Comparison of ENCODE assay signal across 19 cellular contexts in genomic region chr22:22827187-22827948, GRCh38.
DNase-seq lines count a peak whose midpoint lies in the region; ATAC-seq, FAIRE-seq and TF ChIP-seq lines count a peak whose summit lies in the region.
"Had no signal": no experiment of that assay in that cellular context is flagged by ENCODE, and none has a peak within 500 bp of the region (broad histone marks: within the 10 kb centered on the region; RNA-seq: fewer than 3 reads in every experiment).

No MANE protein-coding gene starts in this region.

- no peaks in the 10 kb centered on the region for H3K4me1 ChIP-seq in HUES48 (ENCODE audit: control insufficient read depth, insufficient read depth, low read length)
- peaks cover 60% of the 10 kb centered on the region for H3K4me1 ChIP-seq in OCI-LY1 (ENCODE audit: insufficient read depth, low read length, severe bottlenecking)
- H3K4me1 ChIP-seq in parathyroid adenoma: peaks cover 4% of the 10 kb centered on the region
- no peaks in the 10 kb centered on the region for H3K4me1 ChIP-seq in HAP-1
- H3K4me1 ChIP-seq: BE2C had no signal

- no peak for ATAC-seq in HG03520 (IDR thresholded peaks at IDR 0.05; ENCODE audit: unreplicated experiment)
- ATAC-seq: GM23338, HCT116 had no signal

- TF ChIP-seq CTCF in OCI-LY1 (IDR thresholded peaks at IDR 0.05; ENCODE audit: low read length): no peak
- no peak for TF ChIP-seq CTCF in parathyroid adenoma (IDR thresholded peaks at IDR 0.05)
- TF ChIP-seq CTCF in D721Med (IDR thresholded peaks at IDR 0.05; ENCODE audit: insufficient read depth, missing control alignments): no peak

- no peak for FAIRE-seq in D721Med (lab: Jason Lieb, UNC)
- FAIRE-seq: A204.1, H54 had no signal

- no peak overlapping the region for H3K4me3 Mint-ChIP-seq in T-helper 2 cell treated with Interferon-gamma antibody and Interleukin-4, amounts not matched to agents 5 μg/mL and 100 μg/mL, for 36 hours
- H3K4me3 Mint-ChIP-seq: CD14-positive monocyte; CD4-positive, alpha-beta memory T cell; GM23338; HFFc6 had no signal

- H3K9me2 ChIP-seq in OCI-LY1 (ENCODE audit: low read depth, low read length): no peaks in the 10 kb centered on the region

- H3F3A ChIP-seq in OCI-LY1 (ENCODE audit: insufficient read depth, low read length): no peaks in the 10 kb centered on the region

- no peak overlapping the region for H3K27ac Mint-ChIP-seq in T-helper 2 cell treated with Interferon-gamma antibody and Interleukin-4, amounts not matched to agents 5 μg/mL and 100 μg/mL, for 36 hours
- H3K27ac Mint-ChIP-seq: CD14-positive monocyte, GM23338, HFFc6 had no signal

- H3K9ac ChIP-seq in HUES48 (ENCODE audit: low read depth, low read length): no peak overlapping the region
- H3K9ac ChIP-seq in OCI-LY1 (ENCODE audit: low read length): no peak overlapping the region
- no peak overlapping the region for H3K9ac ChIP-seq in parathyroid adenoma

- H3K27ac ChIP-seq in HUES48 (ENCODE audit: low read depth, low read length) (peak overlapping the region; percentile 3), OCI-LY1 (ENCODE audit: low read depth, low read length, poor library complexity, severe bottlenecking) (peak overlapping the region; percentile 49), parathyroid adenoma (no peak overlapping the region)

- in situ Hi-C loops in HAP-1 (cut with MboI; ENCODE audit: low sequenced_read_pairs): no loop called here

- peaks cover 4% of the 10 kb centered on the region; the same call in 1 of the 2 replicates for H3K9me3 ChIP-seq in HUES48 (ENCODE audit: control insufficient read depth, insufficient read depth, low read length)
- H3K9me3 ChIP-seq in OCI-LY1 (ENCODE audit: low read length): no peaks in the 10 kb centered on the region
- no peaks in the 10 kb centered on the region for H3K9me3 ChIP-seq in parathyroid adenoma (ENCODE audit: control insufficient read depth, low read length)
- no peaks in the 10 kb centered on the region for H3K9me3 ChIP-seq in HAP-1
- H3K9me3 ChIP-seq: BE2C had no signal

- H3K36me3 ChIP-seq in HUES48 (ENCODE audit: control insufficient read depth, insufficient read depth, low read length): no peaks in the 10 kb centered on the region
- H3K36me3 ChIP-seq in OCI-LY1 (ENCODE audit: insufficient read depth, low read length): 0 out of 2 replicates have a peak, but pooled peaks cover 10% of the 10 kb centered on the region
- H3K36me3 ChIP-seq in parathyroid adenoma (ENCODE audit: control insufficient read depth, insufficient read depth, low read length): no peaks in the 10 kb centered on the region
- no peaks in the 10 kb centered on the region for H3K36me3 ChIP-seq in HAP-1 (replicated peaks)
- H3K36me3 ChIP-seq: BE2C had no signal

- H3K9me3 Mint-ChIP-seq in T-helper 2 cell treated with Interferon-gamma antibody and Interleukin-4, amounts not matched to agents 5 μg/mL and 100 μg/mL, for 36 hours: peaks cover 5% of the 10 kb centered on the region
- H3K9me3 Mint-ChIP-seq: HFFc6 had no signal

- no peak overlapping the region for H2AFZ ChIP-seq in OCI-LY1 (ENCODE audit: low read length)
- H2AFZ ChIP-seq in parathyroid adenoma: no peak overlapping the region
- H2AFZ ChIP-seq: GM23338 had no signal

- H3K27me3 ChIP-seq in HUES48 (ENCODE audit: control insufficient read depth, insufficient read depth, low read length) (peaks cover 43% of the 10 kb centered on the region), OCI-LY1 (ENCODE audit: insufficient read depth, low read length) (no peaks in the 10 kb centered on the region), parathyroid adenoma (ENCODE audit: control insufficient read depth, insufficient read depth, low read length) (no peaks in the 10 kb centered on the region), HAP-1 (ENCODE audit: low read depth) (peaks cover 13% of the 10 kb centered on the region)

- H3K36me3 Mint-ChIP-seq in T-helper 2 cell treated with Interferon-gamma antibody and Interleukin-4, amounts not matched to agents 5 μg/mL and 100 μg/mL, for 36 hours (ENCODE audit: low read depth): peaks cover 3% of the 10 kb centered on the region
- H3K36me3 Mint-ChIP-seq: CD14-positive monocyte had no signal

- no peaks in the 10 kb centered on the region for H4K20me1 ChIP-seq in OCI-LY1 (ENCODE audit: insufficient read depth, low read length)

- H3K4me2 ChIP-seq in OCI-LY1 (ENCODE audit: low read length): no peak overlapping the region
- H3K4me2 ChIP-seq in parathyroid adenoma (ENCODE audit: low read length): peak overlapping the region; percentile 35
- H3K4me2 ChIP-seq: GM23338 had no signal

- H3K4me3 ChIP-seq in HUES48 (ENCODE audit: low read depth, low read length) (no peak overlapping the region), OCI-LY1 (ENCODE audit: low read depth, low read length, poor library complexity, severe bottlenecking) (no peak overlapping the region), parathyroid adenoma (ENCODE audit: low read depth, low read length) (no peak overlapping the region), HAP-1 (no peak overlapping the region)
- H3K4me3 ChIP-seq: GM23338 had no signal

- DNase-seq in left kidney (ENCODE audit: low read depth, low spot score): peak; percentile 44
- no peak for DNase-seq in T-helper 2 cell treated with Interferon-gamma antibody and Interleukin-4, amounts not matched to agents 5 μg/mL and 100 μg/mL, for 36 hours (ENCODE audit: low spot score)
- no peak for DNase-seq in D721Med (ENCODE audit: insufficient read length, low spot score)
- DNase-seq in HAP-1 (ENCODE audit: low spot score in 2 of 2): no peak
- DNase-seq: ACHN; BE2C; CD4-positive, alpha-beta memory T cell; DMS79 treated with DMSO at 0.1 percent for 48 hours; GF-D8; HFFc6 had no signal

- peaks cover 42% of the 10 kb centered on the region for H3K27me3 Mint-ChIP-seq in T-helper 2 cell treated with Interferon-gamma antibody and Interleukin-4, amounts not matched to agents 5 μg/mL and 100 μg/mL, for 36 hours (ENCODE audit: low read depth)
- H3K27me3 Mint-ChIP-seq: CD4-positive, alpha-beta memory T cell had no signal

- no peaks in the 10 kb centered on the region; the same call in 1 of the 2 replicates for H3K79me2 ChIP-seq in OCI-LY1 (ENCODE audit: insufficient read depth, low read length)
- H3K79me2 ChIP-seq in parathyroid adenoma: no peaks in the 10 kb centered on the region

- H3K4me1 Mint-ChIP-seq in T-helper 2 cell treated with Interferon-gamma antibody and Interleukin-4, amounts not matched to agents 5 μg/mL and 100 μg/mL, for 36 hours (ENCODE audit: low read depth): peaks cover 29% of the 10 kb centered on the region
- H3K4me1 Mint-ChIP-seq: GM23338 had no signal
